In genomic region chr15:58063612-58064011, GRCh38 we compare ENCODE assay signal across 16 cellular contexts. TPM values are rescaled to one million over a fixed set of nuclear protein-coding genes. Genes with fewer than 3 reads are reported as not detected.
"Had no signal": no experiment of that assay in that cellular context is flagged by ENCODE, and none has a peak within 500 bp of the region (broad histone marks: within the 10 kb centered on the region; RNA-seq: fewer than 3 reads in every experiment).

No MANE protein-coding gene starts in this region.

- H3K27ac Mint-ChIP-seq: activated B cell treated with CpG ODN at 0.5 μM for 24 hours; activated CD4-positive, alpha-beta T cell treated with anti-CD3 and anti-CD28 coated beads, Interleukin-2, amount 10 ng/mL, durations not matched to agents 7 days and 5 days; activated naive CD4-positive, alpha-beta T cell treated with anti-CD3 and anti-CD28 coated beads for 36 hours; activated T-helper 17 cell treated with anti-CD3 and anti-CD28 coated beads, Interleukin-2, amount 50 U/mL, for 72 hours; T-helper 17 cell had no signal

- H2AFZ ChIP-seq: hepatocyte, parathyroid adenoma had no signal

- ATAC-seq: activated T-helper 17 cell treated with anti-CD3 and anti-CD28 coated beads, Interleukin-2, amount 50 U/mL, for 72 hours; gastroesophageal sphincter; T-helper 17 cell had no signal

- H3K27ac ChIP-seq: coronary artery, gastroesophageal sphincter, hepatocyte, parathyroid adenoma, skin epidermis, thyroid gland had no signal

- H3K4me3 Mint-ChIP-seq: activated B cell treated with CpG ODN at 0.5 μM for 24 hours; activated CD4-positive, alpha-beta T cell treated with anti-CD3 and anti-CD28 coated beads, Interleukin-2, amount 10 ng/mL, durations not matched to agents 7 days and 5 days; activated naive CD4-positive, alpha-beta T cell treated with anti-CD3 and anti-CD28 coated beads for 36 hours; T-helper 17 cell had no signal

- H3K4me1 ChIP-seq: parathyroid adenoma had no signal

- H3K36me3 ChIP-seq: gastroesophageal sphincter, thyroid gland had no signal

- H3K9me3 Mint-ChIP-seq: activated B cell treated with CpG ODN at 0.5 μM for 24 hours; activated CD4-positive, alpha-beta T cell treated with anti-CD3 and anti-CD28 coated beads, Interleukin-2, amount 10 ng/mL, durations not matched to agents 7 days and 5 days; activated naive CD4-positive, alpha-beta T cell treated with anti-CD3 and anti-CD28 coated beads for 36 hours had no signal

- H3K9me3 ChIP-seq: gastroesophageal sphincter, SK-N-SH, thyroid gland had no signal

- DNase-seq: activated B cell treated with CpG ODN at 0.5 μM for 24 hours; activated CD4-positive, alpha-beta T cell treated with anti-CD3 and anti-CD28 coated beads, Interleukin-2, amount 10 ng/mL, durations not matched to agents 7 days and 5 days; activated CD8-positive, alpha-beta memory T cell treated with anti-CD3 and anti-CD28 coated beads for 24 hours; activated naive CD4-positive, alpha-beta T cell treated with anti-CD3 and anti-CD28 coated beads for 36 hours; activated T-cell treated with anti-CD3 and anti-CD28 coated beads for 4 hours; caudate nucleus; effector CD8-positive, alpha-beta T cell; SK-N-SH; T-helper 17 cell; thyroid gland had no signal

- H3K79me2 ChIP-seq: hepatocyte, parathyroid adenoma had no signal

- H3K4me3 ChIP-seq: gastroesophageal sphincter, hepatocyte, skin epidermis, thyroid gland had no signal

- H3K4me1 Mint-ChIP-seq: activated T-helper 17 cell treated with anti-CD3 and anti-CD28 coated beads, Interleukin-2, amount 50 U/mL, for 72 hours had no signal

- H3K9ac ChIP-seq: parathyroid adenoma, SK-N-SH had no signal

- H3K4me2 ChIP-seq: hepatocyte, SK-N-SH had no signal

RNA-seq across cellular contexts. Expression of gene ALDH1A2, which starts 1.9 kb away (rescaled TPM):
- total RNA-seq: activated B cell treated with CpG ODN at 0.5 μM for 24 hours; activated CD4-positive, alpha-beta T cell treated with anti-CD3 and anti-CD28 coated beads, Interleukin-2, amount 10 ng/mL, durations not matched to agents 7 days and 5 days; activated naive CD4-positive, alpha-beta T cell treated with anti-CD3 and anti-CD28 coated beads for 36 hours had no signal
- polyA plus RNA-seq: SK-N-SH had no signal
